ENCODE assay signal across 17 cellular contexts in genomic region chr12:21353487-21353886, GRCh38. TPM values are rescaled to one million over a fixed set of nuclear protein-coding genes. Genes with fewer than 3 reads are reported as not detected.
DNase-seq lines count a peak whose midpoint lies in the region; ATAC-seq, FAIRE-seq and TF ChIP-seq lines count a peak whose summit lies in the region.
"Had no signal": no experiment of that assay in that cellular context is flagged by ENCODE, and none has a peak within 500 bp of the region (broad histone marks: within the 10 kb centered on the region; RNA-seq: fewer than 3 reads in every experiment).

No MANE protein-coding gene starts in this region.

- TF ChIP-seq POLR2A in K562 (conservative IDR thresholded peaks at IDR 0.05) (no peak), right lobe of liver (IDR thresholded peaks at IDR 0.05) (no peak)

- 0 out of 2 replicates have a peak overlapping the region, but pooled peaks have one; percentile 11 for H3K4me2 ChIP-seq in K562 (ENCODE audit: insufficient read depth, low read length)
- H3K4me2 ChIP-seq: BLaER1 had no signal

- no peaks in the 10 kb centered on the region for H3K79me2 ChIP-seq in K562 (ENCODE audit: control insufficient read depth, insufficient read depth, low read length)

- H3K9ac ChIP-seq in K562 (ENCODE audit: insufficient read depth in 1 of 2, low read depth in 2 of 2, low read length in 2 of 2) (peak overlapping the region in 1 of 2 experiments; percentile 42; a peak in 1 of 4 replicates), endocrine pancreas (ENCODE audit: control insufficient read depth, insufficient read depth, low read length) (no peak overlapping the region)
- H3K9ac ChIP-seq: BLaER1, GM23248 had no signal

- no peaks in the 10 kb centered on the region for H4K20me1 ChIP-seq in K562 (replicated peaks; ENCODE audit: control insufficient read depth, insufficient read depth, low read length)
- H4K20me1 ChIP-seq: BLaER1 had no signal

- POLR2A ChIA-PET in K562 (lab: Yijun Ruan, JAX) = interaction anchor here (0.7 kb wide), 1 partner anchor 1876 kb away, joined by 3 read pairs; no protein-coding TSS in a partner anchor

- no peak for FAIRE-seq in K562 (lab: Jason Lieb, UNC)

- peak; percentile 99 for DNase-seq in G401 (ENCODE audit: low spot score)
- DNase-seq in K562 (ENCODE audit: extremely low read depth in 1 of 4, low spot score in 3 of 4) = peak in 1 of 4 experiments; percentile 6
- DNase-seq in right lobe of liver = peak in 2 of 3 donors; percentile 66 to 67
- no peak for DNase-seq in inferior parietal cortex (ENCODE audit: extremely low spot score)
- DNase-seq in retina = no peak
- DNase-seq: 8988T; AML-193; Caco-2; CD8-positive, alpha-beta memory T cell; DND-41; GF-D8; GM23248; H9 had no signal

- H3K9me3 ChIP-seq in K562 (replicated peaks; ENCODE audit: control insufficient read depth, insufficient read depth, low read depth, low read length) (no peaks in the 10 kb centered on the region), endocrine pancreas (ENCODE audit: control insufficient read depth, low read length) (no peaks in the 10 kb centered on the region), right lobe of liver (no peaks in the 10 kb centered on the region)
- H3K9me3 ChIP-seq: BLaER1, Caco-2 had no signal

- H3K36me3 ChIP-seq in K562 (ENCODE audit: control insufficient read depth, insufficient read depth, low read length) (no peaks in the 10 kb centered on the region), endocrine pancreas (ENCODE audit: control insufficient read depth, insufficient read depth, low read length) (no peaks in the 10 kb centered on the region), right lobe of liver (no peaks in the 10 kb centered on the region)
- H3K36me3 ChIP-seq: BLaER1 had no signal

- no TSS peak for BruUV-seq in K562 (replicated peaks; lab: Mats Ljungman, UMichigan)

- TF ChIP-seq CTCF in K562 (IDR thresholded peaks at IDR 0.05 in 2 of 3, conservative IDR thresholded peaks at IDR 0.05 in 1 of 3; ENCODE audit: insufficient read depth in 2 of 3, low read depth in 1 of 3, low read length in 3 of 3) (no peak), right lobe of liver (IDR thresholded peaks at IDR 0.05) (no peak)

- H3K27me3 ChIP-seq in K562 (ENCODE audit: control insufficient read depth in 2 of 2, insufficient read depth in 2 of 2, low read length in 2 of 2) (no peaks in the 10 kb centered on the region), endocrine pancreas (ENCODE audit: control insufficient read depth, insufficient read depth, low read length) (no peaks in the 10 kb centered on the region), right lobe of liver (no peaks in the 10 kb centered on the region)
- H3K27me3 ChIP-seq: BLaER1 had no signal

- H3K27ac ChIP-seq in K562 (ENCODE audit: extremely low read depth, low read depth, low read length) = no peak overlapping the region; the same call in 2 of the 3 replicates
- peak overlapping the region in 2 of 3 donors; percentile 44 to 84 for H3K27ac ChIP-seq in right lobe of liver
- H3K27ac ChIP-seq: BLaER1, GM23248 had no signal

- CTCF ChIA-PET in K562 (lab: Yijun Ruan, JAX; ENCODE audit: low intra/inter-chr PET ratio) = no interaction called here

- H3K9me1 ChIP-seq in K562 (ENCODE audit: control insufficient read depth, insufficient read depth, low read length) = no peaks in the 10 kb centered on the region

- ATAC-seq in K562 = peak; percentile 36; the same call in 2 of the 3 replicates
- peak; percentile 40 to 71 (median 58) for ATAC-seq in right lobe of liver
- ATAC-seq in HG03342 (IDR thresholded peaks at IDR 0.05; ENCODE audit: unreplicated experiment) = no peak

- H2AFZ ChIP-seq in K562 (ENCODE audit: low read depth, low read length) = peak overlapping the region; percentile 78
- H2AFZ ChIP-seq: GM23248 had no signal

- intact Hi-C loops in K562 (cut with micrococcal nuclease) = loop anchor here (5.0 kb wide), 1 partner anchor 64 kb away; no protein-coding TSS in a partner anchor
- intact Hi-C loops in right lobe of liver (cut with DNase I) = no loop called here

- in situ Hi-C loops in G401 (cut with HindIII; ENCODE audit: low sequenced_read_pairs) = no loop called here
- in situ Hi-C loops in K562 (cut with MboI) = no loop called here

- H3K4me1 ChIP-seq in K562 (replicated peaks in 1 of 2; ENCODE audit: control insufficient read depth in 2 of 2, insufficient read depth in 2 of 2, low read length in 2 of 2) (peaks cover 0 to 31% of the 10 kb centered on the region in 2 experiments; a peak in 2 of 5 replicates), endocrine pancreas (ENCODE audit: control insufficient read depth, insufficient read depth, low read length) (peaks cover 3% of the 10 kb centered on the region), right lobe of liver (peaks cover 0 to 34% (median 14%) of the 10 kb centered on the region in 4 donors)
- H3K4me1 ChIP-seq: BLaER1, Caco-2 had no signal

- 11% methylated on average over 1 of the region's 1 CpG for WGBS in K562 (ENCODE audit: insufficient coverage, low coverage, missing lambda C conversion rate)
- whole genome bisulfite sequencing in right lobe of liver (ENCODE audit: insufficient coverage, low coverage, low lambda C conversion rate, missing lambda C conversion rate) = 21% methylated on average over 1 of the region's 1 CpG

- TF ChIP-seq EP300 in K562 (IDR thresholded peaks at IDR 0.05; ENCODE audit: low read length) = no peak

- TF ChIP-seq RAD21 in K562 (CRISPR knock-in tag; conservative IDR thresholded peaks at IDR 0.05 in 1 of 2, IDR thresholded peaks at IDR 0.05 in 1 of 2) = no peak

- H3K4me3 ChIP-seq in K562 (no peak overlapping the region), endocrine pancreas (ENCODE audit: control insufficient read depth, insufficient read depth, low read length) (peak overlapping the region; percentile 60), right lobe of liver (no peak overlapping the region)
- H3K4me3 ChIP-seq: BLaER1, GM23248 had no signal

TF ChIP-seq in K562, 482 proteins besides CTCF, POLR2A, EP300 and RAD21 (continues in another document):
- no peak for TF ChIP-seq TAL1 (IDR thresholded peaks at IDR 0.05)
- TF ChIP-seq, protein P1, sequence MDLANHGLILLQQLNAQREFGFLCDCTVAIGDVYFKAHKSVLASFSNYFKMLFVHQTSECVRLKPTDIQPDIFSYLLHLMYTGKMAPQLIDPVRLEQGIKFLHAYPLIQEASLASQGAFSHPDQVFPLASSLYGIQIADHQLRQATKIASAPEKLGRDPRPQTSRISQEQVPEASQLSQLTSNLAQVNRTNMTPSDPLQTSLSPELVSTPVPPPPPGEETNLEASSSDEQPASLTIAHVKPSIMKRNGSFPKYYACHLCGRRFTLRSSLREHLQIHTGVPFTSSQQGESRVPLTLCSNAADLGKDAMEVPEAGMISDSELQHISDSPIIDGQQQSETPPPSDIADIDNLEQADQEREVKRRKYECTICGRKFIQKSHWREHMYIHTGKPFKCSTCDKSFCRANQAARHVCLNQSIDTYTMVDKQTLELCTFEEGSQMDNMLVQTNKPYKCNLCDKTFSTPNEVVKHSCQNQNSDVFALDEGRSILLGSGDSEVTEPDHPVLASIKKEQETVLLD (IDR thresholded peaks at IDR 0.05) = no peak
- no peak for TF ChIP-seq STAT5B (CRISPR knock-in tag; IDR thresholded peaks at IDR 0.05)
- TF ChIP-seq HNRNPLL (IDR thresholded peaks at IDR 0.05; ENCODE audit: low read depth, low read length, poor library complexity, severe bottlenecking) = no peak
- TF ChIP-seq MAFF (IDR thresholded peaks at IDR 0.05; ENCODE audit: low read length) = no peak
- TF ChIP-seq ZNF133 (CRISPR knock-in tag; IDR thresholded peaks at IDR 0.05) = no peak
- no peak for TF ChIP-seq WHSC1 (IDR thresholded peaks at IDR 0.05; ENCODE audit: low read length)

RNA-seq across cellular contexts. Expression of gene SLCO1A2, which starts 18.8 kb away (rescaled TPM):
- total RNA-seq in G401 (2014; rRNA removed; shearing (Covaris generic)) = not detected in 2 replicates
- total RNA-seq in K562 (2011; cell fraction: chromatin; rRNA removed; ENCODE audit: low replicate concordance) = 13.7 and 25.5 TPM in 2 replicates
- 6.2 and 11.3 TPM in 2 replicates for total RNA-seq in K562 (2011; cell fraction: nucleolus; rRNA removed)
- 12.6 and 13.6 TPM in 2 replicates for total RNA-seq in K562 (2011; cell fraction: nucleoplasm; rRNA removed)
- total RNA-seq in K562 (2014; rRNA removed) (1.3 and 2.0 TPM in 2 replicates), K562 (2014; rRNA removed; fragmentation: Illumina TruSeq; extraction: Trizol) (3.0 and 3.6 TPM in 2 replicates), K562 (2015; rRNA removed; fragmentation: Illumina TruSeq; extraction: Trizol) (2.1 and 2.5 TPM in 2 replicates), K562 (2021) (2.6 and 3.7 TPM in 2 replicates), right lobe of liver (10 to 100 TPM in 1 of 6 experiments, 1 to 10 TPM in 2, under 1 TPM in 2, not detected in 1; 0.06 to 19.8 (median 3.2) TPM)
- polyA plus RNA-seq in K562 (2011; rRNA removed) (4.1 and 4.2 TPM in 2 replicates), K562 (2014; fragmentation: Illumina TruSeq; extraction: Trizol) (1.3 and 1.9 TPM in 2 replicates), K562 (2014; fragmentation: Nextera tagmentation; extraction: Ambion mirVana) (1 to 10 TPM; 3.3 to 4.4 TPM), K562 (2014; rRNA removed) (1.2 and 1.9 TPM in 2 replicates)
- polyA plus RNA-seq in K562 (2011; cell fraction: cytosol; rRNA removed) = 0.79 and 0.88 TPM in 2 replicates
- polyA plus RNA-seq in K562 (2011; cell fraction: nucleus; rRNA removed) = 8.2 and 9.9 TPM in 2 replicates
- polyA plus RNA-seq in K562 (2012) = 2.9 and 6.7 TPM in 2 replicates
- polyA minus RNA-seq in K562 (2011; rRNA and poly(A)+ RNA removed) = 4.8 and 5.4 TPM in 2 replicates
- polyA minus RNA-seq in K562 (2011; cell fraction: cytosol; rRNA and poly(A)+ RNA removed) = 1.0 and 2.0 TPM in 2 replicates
- 16.6 and 21.1 TPM in 2 replicates for polyA minus RNA-seq in K562 (2011; cell fraction: nucleus; rRNA and poly(A)+ RNA removed)
- total RNA-seq: GM23248, HT1080 had no signal
- polyA plus RNA-seq: CD8-positive, alpha-beta memory T cell; GM23248 had no signal

RNA-seq across cellular contexts. Expression of gene IAPP, which starts 19.2 kb away (rescaled TPM):
- total RNA-seq in G401 (2014; rRNA removed; shearing (Covaris generic)) = not detected in 2 replicates
- not detected in 2 replicates for total RNA-seq in K562 (2011; cell fraction: chromatin; rRNA removed; ENCODE audit: low replicate concordance)
- not detected in 2 replicates for total RNA-seq in K562 (2011; cell fraction: nucleolus; rRNA removed)
- not detected in 2 replicates for total RNA-seq in K562 (2011; cell fraction: nucleoplasm; rRNA removed)
- not detected in 2 replicates for total RNA-seq in K562 (2014; rRNA removed)
- total RNA-seq in K562 (2014; rRNA removed; fragmentation: Illumina TruSeq; extraction: Trizol) = not detected in 2 replicates
- not detected in 2 replicates for total RNA-seq in K562 (2015; rRNA removed; fragmentation: Illumina TruSeq; extraction: Trizol)
- total RNA-seq in K562 (2021) = not detected in 2 replicates
- not detected in 2 replicates for polyA plus RNA-seq in K562 (2011; rRNA removed)
- not detected in 2 replicates for polyA plus RNA-seq in K562 (2011; cell fraction: cytosol; rRNA removed)
- polyA plus RNA-seq in K562 (2011; cell fraction: nucleus; rRNA removed) = not detected in 2 replicates
- not detected in 2 replicates for polyA plus RNA-seq in K562 (2012)
- polyA plus RNA-seq in K562 (2014; fragmentation: Illumina TruSeq; extraction: Trizol) = not detected in 2 replicates
- polyA plus RNA-seq in K562 (2014; fragmentation: Nextera tagmentation; extraction: Ambion mirVana) = not detected
- polyA plus RNA-seq in K562 (2014; rRNA removed) = not detected in 2 replicates
- not detected in 2 replicates for polyA minus RNA-seq in K562 (2011; rRNA and poly(A)+ RNA removed)
- polyA minus RNA-seq in K562 (2011; cell fraction: cytosol; rRNA and poly(A)+ RNA removed) = not detected in 2 replicates
- polyA minus RNA-seq in K562 (2011; cell fraction: nucleus; rRNA and poly(A)+ RNA removed) = not detected in 2 replicates
- total RNA-seq in right lobe of liver = under 1 TPM in 1 of 6 experiments, not detected in 5; 0.22 TPM
- total RNA-seq: Caco-2; CD8-positive, alpha-beta memory T cell; GM23248; H9; HT1080 had no signal
- polyA plus RNA-seq: CD8-positive, alpha-beta memory T cell; GM23248 had no signal

Comparison
In these comparisons a context has a peak if more than half of its experiments do, and no peak if none do; other contexts are left out.
1. DNase-seq: peak in G401 (single experiment) and right lobe of liver (2 of 3); none in inferior parietal cortex (single experiment) and retina (single experiment).